8 cellular contexts compared by ENCODE assay signal in the genomic region with DNA sequence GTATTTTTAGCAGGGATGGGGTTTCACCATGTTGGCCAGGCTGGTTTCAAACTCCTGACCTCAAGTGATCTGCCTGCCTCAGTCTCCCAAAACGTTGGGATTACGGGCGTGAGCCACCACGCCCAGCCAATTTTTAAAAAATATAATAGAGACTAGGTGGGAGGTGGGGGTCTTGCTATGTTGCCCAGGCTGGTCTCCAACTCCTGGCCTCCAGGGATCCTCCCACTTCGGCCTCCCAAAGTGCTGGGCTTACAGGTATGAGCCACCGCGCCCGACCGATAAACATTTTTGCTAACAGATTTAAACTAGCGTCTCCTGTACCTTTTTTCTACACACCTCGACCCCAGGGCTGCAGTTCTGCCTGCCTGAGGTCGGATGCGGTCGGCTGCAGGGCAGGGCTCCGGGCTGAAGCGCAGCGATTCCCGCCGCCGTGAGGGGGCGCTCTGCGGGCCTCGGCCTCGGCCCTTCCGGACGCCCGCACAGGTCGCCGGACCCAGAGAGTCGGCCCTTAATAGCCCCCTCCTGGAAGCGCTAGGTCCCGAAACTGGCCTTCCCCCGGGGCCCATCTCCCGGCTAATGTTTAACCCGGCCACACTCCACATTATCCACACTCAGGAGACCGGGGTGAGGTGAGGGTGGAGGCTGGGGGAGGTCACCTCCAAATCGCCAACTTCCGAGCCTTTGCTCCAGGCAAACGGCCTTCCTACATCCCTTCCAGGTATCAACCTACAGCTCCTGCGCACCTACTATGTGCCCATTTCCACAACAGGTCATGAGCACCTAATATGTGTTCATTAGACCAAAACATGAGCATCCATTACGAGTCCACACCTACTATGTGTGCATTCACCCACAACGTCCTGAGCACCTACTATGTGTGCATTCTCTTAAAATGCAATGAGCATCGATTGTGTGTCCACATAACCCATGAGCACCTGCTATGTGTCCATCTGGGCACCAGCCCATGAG. TPM values are rescaled to one million over a fixed set of nuclear protein-coding genes. Genes with fewer than 3 reads are reported as not detected.
DNase-seq lines count a peak whose midpoint lies in the region; ATAC-seq, FAIRE-seq and TF ChIP-seq lines count a peak whose summit lies in the region.

No MANE protein-coding gene starts in this region.

- peak overlapping the region; percentile 77 for H3K9ac ChIP-seq in HCT116 (ENCODE audit: low read length)

- H3K27ac Mint-ChIP-seq in Caco-2 (ENCODE audit: unreplicated experiment): peak overlapping the region; percentile 99
- peak overlapping the region; percentile 41 for H3K27ac Mint-ChIP-seq in T-helper 2 cell treated with Interferon-gamma antibody and Interleukin-4, amounts not matched to agents 5 μg/mL and 100 μg/mL, for 36 hours

- DNase-seq in Caco-2: peak; percentile 92 to 95
- DNase-seq in HCT116 (ENCODE audit: low read depth, low spot score): peak; percentile 64
- no peak for DNase-seq in T-helper 2 cell treated with Interferon-gamma antibody and Interleukin-4, amounts not matched to agents 5 μg/mL and 100 μg/mL, for 36 hours (ENCODE audit: low spot score)
- peak; percentile 92 for DNase-seq in glomerular visceral epithelial cell (ENCODE audit: extremely low spot score)
- no peak for DNase-seq in spleen
- DNase-seq in GOT3 (lab: John Stamatoyannopoulos, UW): no peak
- no peak for DNase-seq in frontal cortex (ENCODE audit: low spot score in 2 of 2)

- H3K27ac ChIP-seq in HCT116 (ENCODE audit: low read depth, low read length) (peak overlapping the region; percentile 79), spleen (peak overlapping the region in 1 of 8 donors; percentile 83)

- H3K79me2 ChIP-seq in HCT116 (ENCODE audit: insufficient read depth, low read length): peaks cover 27% of the 10 kb centered on the region

- TF ChIP-seq POLR2A in HCT116 (IDR thresholded peaks at IDR 0.05; ENCODE audit: borderline replicate concordance, extremely low read depth, insufficient read depth, insufficient read length) (peak; percentile 29), spleen (IDR thresholded peaks at IDR 0.05) (no peak)

- peaks cover 12% of the 10 kb centered on the region for H3K36me3 Mint-ChIP-seq in Caco-2 (ENCODE audit: insufficient read depth, unreplicated experiment)
- peaks cover 2% of the 10 kb centered on the region for H3K36me3 Mint-ChIP-seq in T-helper 2 cell treated with Interferon-gamma antibody and Interleukin-4, amounts not matched to agents 5 μg/mL and 100 μg/mL, for 36 hours (ENCODE audit: low read depth)

- CTCF ChIA-PET in Caco-2 (lab: Charles Lee) (interaction anchor here (0.8 to 1.3 kb wide), 2 partner anchors 40 to 60 kb away, joined by 3 to 5 read pairs; no protein-coding TSS in a partner anchor), HCT116 (lab: Charles Lee) (interaction anchor here (1.0 kb wide), 1 partner anchor 16 kb away, joined by 4 read pairs; no protein-coding TSS in a partner anchor)

- POLR2A ChIA-PET in Caco-2 (lab: Charles Lee) (no interaction called here), HCT116 (lab: Charles Lee) (no interaction called here)

- intact Hi-C loops in Caco-2 (cut with micrococcal nuclease; ENCODE audit: unreplicated experiment) (loop anchor here (1.0 to 2.0 kb wide), 2 partner anchors 17 to 41 kb away; partner anchors contain the start of gene TFAP4), HCT116 (cut with micrococcal nuclease) (no loop called here), spleen (cut with DNase I; ENCODE audit: low total_unique reads) (no loop called here)

- 12 to 25% (median 16%) methylated on average over 24 to 43 of the region's 43 CpGs for WGBS in spleen, 5 donors

- FAIRE-seq in frontal cortex (lab: Jason Lieb, UNC): no peak

- H3K4me3 ChIP-seq in Caco-2 (ENCODE audit: low read depth, low read length) (peak overlapping the region; percentile 83), HCT116 (replicated peaks in 1 of 2; ENCODE audit: low read depth in 1 of 2, low read length in 2 of 2) (peak overlapping the region; percentile 28 to 62), spleen (peak overlapping the region in 1 of 8 donors; percentile 84)

- peak overlapping the region; percentile 98 for H3K4me2 ChIP-seq in HCT116 (ENCODE audit: low read length)

- H3K4me1 Mint-ChIP-seq in Caco-2 (ENCODE audit: low read depth, unreplicated experiment): peaks cover 12% of the 10 kb centered on the region
- peaks cover 15% of the 10 kb centered on the region for H3K4me1 Mint-ChIP-seq in T-helper 2 cell treated with Interferon-gamma antibody and Interleukin-4, amounts not matched to agents 5 μg/mL and 100 μg/mL, for 36 hours (ENCODE audit: low read depth)

- no peaks in the 10 kb centered on the region; the same call in 1 of the 2 replicates for H4K20me1 ChIP-seq in HCT116 (ENCODE audit: insufficient read depth)

- H3K27me3 Mint-ChIP-seq in Caco-2 (ENCODE audit: insufficient read depth, unreplicated experiment): no peaks in the 10 kb centered on the region
- peaks cover 22% of the 10 kb centered on the region for H3K27me3 Mint-ChIP-seq in T-helper 2 cell treated with Interferon-gamma antibody and Interleukin-4, amounts not matched to agents 5 μg/mL and 100 μg/mL, for 36 hours (ENCODE audit: low read depth)

- no peaks in the 10 kb centered on the region for H3K9me2 ChIP-seq in HCT116 (ENCODE audit: insufficient read depth)

- TF ChIP-seq CTCF in Caco-2 (IDR thresholded peaks at IDR 0.05; ENCODE audit: insufficient read depth in 1 of 2, low read depth in 1 of 2, low read length in 1 of 2, severe bottlenecking in 1 of 2, unreplicated experiment in 1 of 2): peak; percentile 70 to 90
- peak in 2 of 3 experiments; percentile 81 to 95; a peak in 4 of 6 replicates for TF ChIP-seq CTCF in HCT116 (IDR thresholded peaks at IDR 0.05 in 2 of 3, conservative IDR thresholded peaks at IDR 0.05 in 1 of 3; ENCODE audit: borderline replicate concordance in 1 of 3, insufficient read depth in 1 of 3, low read depth in 2 of 3, low read length in 2 of 3)
- peak in 7 of 11 experiments; percentile 40 to 73 (median 63) for TF ChIP-seq CTCF in spleen (IDR thresholded peaks at IDR 0.05 in 8 of 11, conservative IDR thresholded peaks at IDR 0.05 in 3 of 11)

- no peaks in the 10 kb centered on the region for H3K27me3 ChIP-seq in Caco-2 (replicated peaks; ENCODE audit: control insufficient read depth, insufficient read depth, low read length)
- no peaks in the 10 kb centered on the region for H3K27me3 ChIP-seq in HCT116 (ENCODE audit: insufficient read depth, low read length)
- peaks cover 0 to 60% (median 37%) of the 10 kb centered on the region in 7 donors for H3K27me3 ChIP-seq in spleen (replicated peaks in 1 of 7)

- H3K9me3 ChIP-seq in Caco-2: no peaks in the 10 kb centered on the region
- no peaks in the 10 kb centered on the region for H3K9me3 ChIP-seq in HCT116 (ENCODE audit: control insufficient read depth in 1 of 2, insufficient read depth in 1 of 2, low read depth in 1 of 2, low read length in 2 of 2)
- no peaks in the 10 kb centered on the region for H3K9me3 ChIP-seq in spleen

- H3K4me3 Mint-ChIP-seq in Caco-2 (ENCODE audit: unreplicated experiment): peak overlapping the region; percentile 97
- peak overlapping the region; percentile 88 for H3K4me3 Mint-ChIP-seq in T-helper 2 cell treated with Interferon-gamma antibody and Interleukin-4, amounts not matched to agents 5 μg/mL and 100 μg/mL, for 36 hours

- peak overlapping the region; percentile 72 for H2AFZ ChIP-seq in HCT116 (ENCODE audit: low read depth, low read length, poor library complexity, severe bottlenecking)

- RAD21 ChIA-PET in HCT116 (lab: Charles Lee; ENCODE audit: low non-redundant PET in 1 of 2, low total read pairs in 2 of 2, uncharacterized antibody in 2 of 2, unreplicated experiment in 2 of 2): no interaction called here

- H3K4me1 ChIP-seq in Caco-2: peaks cover 38% of the 10 kb centered on the region
- peaks cover 33 to 62% of the 10 kb centered on the region in 2 experiments for H3K4me1 ChIP-seq in HCT116 (ENCODE audit: control insufficient read depth in 1 of 2, insufficient read depth in 2 of 2, low read length in 2 of 2)
- H3K4me1 ChIP-seq in spleen: peaks cover 10 to 67% (median 45%) of the 10 kb centered on the region in 6 donors

- ATAC-seq in HCT116 (peak; percentile 45), GM19324 (IDR thresholded peaks at IDR 0.05; ENCODE audit: low FRiP score, unreplicated experiment) (no peak)

- no peaks in the 10 kb centered on the region for H3K9me3 Mint-ChIP-seq in Caco-2 (ENCODE audit: unreplicated experiment)
- H3K9me3 Mint-ChIP-seq in T-helper 2 cell treated with Interferon-gamma antibody and Interleukin-4, amounts not matched to agents 5 μg/mL and 100 μg/mL, for 36 hours: no peaks in the 10 kb centered on the region

- no peak for TF ChIP-seq RAD21 in HCT116 (IDR thresholded peaks at IDR 0.05; ENCODE audit: low read depth)

- BruUV-seq in Caco-2 (replicated peaks; lab: Mats Ljungman, UMichigan): no TSS peak
- no TSS peak for BruUV-seq in HCT116 (replicated peaks; lab: Mats Ljungman, UMichigan)

- H3K36me3 ChIP-seq in Caco-2 (ENCODE audit: control insufficient read depth, insufficient read depth, low read length) (no peaks in the 10 kb centered on the region), HCT116 (ENCODE audit: control insufficient read depth in 1 of 2, insufficient read depth in 2 of 2, low read length in 2 of 2) (no peaks in the 10 kb centered on the region), spleen (no peaks in the 10 kb centered on the region)

TF ChIP-seq in HCT116, 20 proteins besides CTCF, POLR2A, EP300 and RAD21 (continues in another document):
- TF ChIP-seq ZFX (IDR thresholded peaks at IDR 0.05): peak; percentile 40; the same call in 1 of the 2 replicates
- no peak for TF ChIP-seq SP1 (IDR thresholded peaks at IDR 0.05; ENCODE audit: low read depth)
- no peak for TF ChIP-seq EZH2phosphoT487 (IDR thresholded peaks at IDR 0.05; ENCODE audit: borderline replicate concordance)

RNA-seq across cellular contexts. Expression of gene GLIS2, which starts 2.0 kb away (rescaled TPM):
- total RNA-seq in Caco-2 (2022) (12.3 and 13.1 TPM in 2 replicates), HCT116 (2021; ENCODE audit: unreplicated experiment) (18.2 TPM), spleen (1 to 10 TPM; 1.8 to 8.4 (median 4.8) TPM), frontal cortex (8.6 TPM)
- 15.5 and 15.6 TPM in 2 replicates for polyA plus RNA-seq in HCT116 (2012)
- 1 to 10 TPM in 2 of 3 donors, under 1 TPM in 1; 0.89 to 2.5 (median 2.0) TPM for polyA plus RNA-seq in spleen

RNA-seq across cellular contexts. Expression of gene PAM16, which starts 37.3 kb away (rescaled TPM):
- total RNA-seq in Caco-2 (2022) (74.1 and 76.5 TPM in 2 replicates), HCT116 (2021; ENCODE audit: unreplicated experiment) (102 TPM), spleen (10 to 100 TPM; 26.7 to 45.9 (median 30.1) TPM), frontal cortex (28.5 TPM)
- polyA plus RNA-seq in HCT116 (2012): 98.6 and 111 TPM in 2 replicates
- polyA plus RNA-seq in spleen: 10 to 100 TPM; 65.5 to 88.8 (median 84.8) TPM

RNA-seq across cellular contexts. Expression of gene TFAP4, which starts 41.0 kb away (rescaled TPM):
- 22.6 and 24.6 TPM in 2 replicates for total RNA-seq in Caco-2 (2022)
- total RNA-seq in HCT116 (2021; ENCODE audit: unreplicated experiment): 37.1 TPM
- 21.3 and 21.7 TPM in 2 replicates for polyA plus RNA-seq in HCT116 (2012)
- total RNA-seq in spleen: 10 to 100 TPM in 4 of 7 donors, 1 to 10 TPM in 3; 8.5 to 14.9 (median 11.0) TPM
- polyA plus RNA-seq in spleen: 10 to 100 TPM in 2 of 3 donors, 1 to 10 TPM in 1; 7.6 to 14.2 (median 11.5) TPM
- total RNA-seq in frontal cortex: 14.7 TPM

RNA-seq across cellular contexts. Expression of gene VASN, which starts 57.8 kb away (rescaled TPM):
- total RNA-seq in Caco-2 (2022) (2.7 and 2.8 TPM in 2 replicates), HCT116 (2021; ENCODE audit: unreplicated experiment) (6.3 TPM), spleen (10 to 100 TPM in 5 of 7 donors, 1 to 10 TPM in 2; 7.4 to 24.9 (median 15.6) TPM), frontal cortex (1.6 TPM)
- 6.7 and 7.4 TPM in 2 replicates for polyA plus RNA-seq in HCT116 (2012)
- 1 to 10 TPM; 2.0 to 6.3 (median 5.2) TPM for polyA plus RNA-seq in spleen

Comparison
In these comparisons a context has a peak if more than half of its experiments do, and no peak if none do; other contexts are left out.
1. DNase-seq: peak in Caco-2 (2 of 2), HCT116 (single experiment) and glomerular visceral epithelial cell (single experiment); none in T-helper 2 cell treated with Interferon-gamma antibody and Interleukin-4, amounts not matched to agents 5 μg/mL and 100 μg/mL, for 36 hours (single experiment), spleen (single experiment), GOT3 (single experiment) and frontal cortex (0 of 2).
2. Peak in every context shown above with its lines, with median percentiles within 50 percentile points of each other: CTCF ChIP-seq.